In genomic region chr22:19942886-19943664, GRCh38 we compare ENCODE assay signal across 8 cellular contexts. TPM values are rescaled to one million over a fixed set of nuclear protein-coding genes. Genes with fewer than 3 reads are reported as not detected.
A peak's percentile ranks its signal among the peaks of the same experiment; 100 is the strongest.
DNase-seq lines count a peak whose midpoint lies in the region; ATAC-seq and TF ChIP-seq lines count a peak whose summit lies in the region.

No MANE protein-coding gene starts in this region.

- peaks cover 24% of the 10 kb centered on the region for H3K4me1 Mint-ChIP-seq in Calu3 (ENCODE audit: low read depth, unreplicated experiment)
- peaks cover 41% of the 10 kb centered on the region for H3K4me1 Mint-ChIP-seq in activated naive CD8-positive, alpha-beta T cell treated with anti-CD3 and anti-CD28 coated beads for 36 hours

- ATAC-seq in heart right ventricle (peak; percentile 9 to 75 (median 52)), sciatic nerve (peak; percentile 81), HG03354 (IDR thresholded peaks at IDR 0.05; ENCODE audit: poor library complexity, severe bottlenecking, unreplicated experiment) (no peak)

- BruUV-seq in Calu3 (replicated peaks; lab: Mats Ljungman, UMichigan), result TSS peak; percentile 34

- H3K27ac ChIP-seq in heart right ventricle, result peak overlapping the region; percentile 85 to 98 (median 95)

- peaks cover 23 to 69% (median 44%) of the 10 kb centered on the region in 9 donors for H3K4me1 ChIP-seq in heart right ventricle

- H3K9me3 Mint-ChIP-seq in Calu3 (ENCODE audit: low read depth, unreplicated experiment), result no peaks in the 10 kb centered on the region
- peaks cover 2% of the 10 kb centered on the region for H3K9me3 Mint-ChIP-seq in activated naive CD8-positive, alpha-beta T cell treated with anti-CD3 and anti-CD28 coated beads for 36 hours

- peaks cover 48% of the 10 kb centered on the region for H3K36me3 Mint-ChIP-seq in Calu3 (ENCODE audit: insufficient read depth, unreplicated experiment)
- H3K36me3 Mint-ChIP-seq in activated naive CD8-positive, alpha-beta T cell treated with anti-CD3 and anti-CD28 coated beads for 36 hours, result peaks cover 27% of the 10 kb centered on the region

- H3K27me3 ChIP-seq in heart right ventricle, result no peaks in the 10 kb centered on the region

- H3K4me3 ChIP-seq in heart right ventricle, result peak overlapping the region in 9 of 10 donors; percentile 68 to 97 (median 90)

- CTCF ChIA-PET in Calu3 (lab: Charles Lee), result interaction anchor here (1.5 kb wide), 1 partner anchor 213 kb away, joined by 7 read pairs; no protein-coding TSS in a partner anchor

- no peak for TF ChIP-seq CTCF in Calu3 (IDR thresholded peaks at IDR 0.05; ENCODE audit: unreplicated experiment)
- TF ChIP-seq CTCF in heart right ventricle (IDR thresholded peaks at IDR 0.05), result no peak

- 38 to 41% methylated on average over 10 of the region's 10 CpGs for WGBS in heart right ventricle, 2 donors

- H3K27ac Mint-ChIP-seq in Calu3 (ENCODE audit: unreplicated experiment), result peak overlapping the region; percentile 94
- peak overlapping the region; percentile 96 for H3K27ac Mint-ChIP-seq in activated naive CD8-positive, alpha-beta T cell treated with anti-CD3 and anti-CD28 coated beads for 36 hours

- DNase-seq in Calu3, result no peak
- peak; percentile 89 for DNase-seq in LHCN-M2 (ENCODE audit: low read depth)
- DNase-seq in activated naive CD8-positive, alpha-beta T cell treated with anti-CD3 and anti-CD28 coated beads for 36 hours, result no peak
- peak in 1 of 2 donors; percentile 30 for DNase-seq in heart right ventricle
- no peak for DNase-seq in sciatic nerve (ENCODE audit: low spot score)
- DNase-seq in T-helper 9 cell, result no peak
- DNase-seq in ureter (ENCODE audit: low spot score), result no peak

- H3K4me3 Mint-ChIP-seq in Calu3 (ENCODE audit: low read depth, unreplicated experiment), result peak overlapping the region; percentile 93
- H3K4me3 Mint-ChIP-seq in activated naive CD8-positive, alpha-beta T cell treated with anti-CD3 and anti-CD28 coated beads for 36 hours, result peak overlapping the region; percentile 98

- no peaks in the 10 kb centered on the region for H3K27me3 Mint-ChIP-seq in Calu3 (ENCODE audit: unreplicated experiment)
- H3K27me3 Mint-ChIP-seq in activated naive CD8-positive, alpha-beta T cell treated with anti-CD3 and anti-CD28 coated beads for 36 hours, result no peaks in the 10 kb centered on the region

- peaks cover 0 to 5% (median 0%) of the 10 kb centered on the region in 9 donors for H3K36me3 ChIP-seq in heart right ventricle

- no peaks in the 10 kb centered on the region for H3K9me3 ChIP-seq in heart right ventricle

- intact Hi-C loops in Calu3 (cut with micrococcal nuclease; ENCODE audit: unreplicated experiment), result no loop called here
- intact Hi-C loops in heart right ventricle (cut with DNase I), result no loop called here
- intact Hi-C loops in sciatic nerve (cut with DNase I), result no loop called here

RNA-seq across cellular contexts. Expression of gene TXNRD2, which starts 1.5 kb away (rescaled TPM):
- total RNA-seq in Calu3 (2022) (33.7 and 36.3 TPM in 2 replicates), LHCN-M2 (2014; rRNA removed) (39.5 TPM in 2 replicates), heart right ventricle (10 to 100 TPM; 28.5 to 59.9 (median 35.0) TPM), sciatic nerve (33.9 TPM), ureter (41.6 TPM)
- polyA plus RNA-seq in LHCN-M2 (2012), result 56.9 TPM
- 10 to 100 TPM; 20.3 to 20.9 TPM for total RNA-seq in activated naive CD8-positive, alpha-beta T cell treated with anti-CD3 and anti-CD28 coated beads for 36 hours
- 100 to 1,000 TPM in 1 of 2 donors, 10 to 100 TPM in 1; 25.8 to 103 TPM for polyA plus RNA-seq in heart right ventricle

RNA-seq across cellular contexts. Expression of gene COMT, which starts 1.5 kb away (rescaled TPM):
- total RNA-seq in Calu3 (2022) (165 and 170 TPM in 2 replicates), LHCN-M2 (2014; rRNA removed) (290 and 350 TPM in 2 replicates), heart right ventricle (100 to 1,000 TPM in 5 of 10 donors, 10 to 100 TPM in 5; 72.5 to 128 (median 101) TPM), sciatic nerve (155 TPM), ureter (202 TPM)
- polyA plus RNA-seq in LHCN-M2 (2012), result 274 TPM
- total RNA-seq in activated naive CD8-positive, alpha-beta T cell treated with anti-CD3 and anti-CD28 coated beads for 36 hours, result 10 to 100 TPM; 76.1 to 79.6 TPM
- 100 to 1,000 TPM in 1 of 2 donors, 10 to 100 TPM in 1; 42.9 to 273 TPM for polyA plus RNA-seq in heart right ventricle
